9 cellular contexts compared by ENCODE assay signal in genomic region chr22:24134090-24134846, GRCh38. TPM values are rescaled to one million over a fixed set of nuclear protein-coding genes. Genes with fewer than 3 reads are reported as not detected.
DNase-seq lines count a peak whose midpoint lies in the region; ATAC-seq and TF ChIP-seq lines count a peak whose summit lies in the region.
"Had no signal": no experiment of that assay in that cellular context is flagged by ENCODE, and none has a peak within 500 bp of the region (broad histone marks: within the 10 kb centered on the region; RNA-seq: fewer than 3 reads in every experiment).

No MANE protein-coding gene starts in this region.

- TF ChIP-seq CTCF in lower leg skin (IDR thresholded peaks at IDR 0.05) = no peak

- intact Hi-C loops in left ventricle myocardium superior (cut with micrococcal nuclease) (no loop called here), lower leg skin (cut with DNase I; ENCODE audit: low total_unique reads) (no loop called here)

- ATAC-seq in left ventricle myocardium superior (no peak), GM21515 (IDR thresholded peaks at IDR 0.05; ENCODE audit: unreplicated experiment) (no peak), HG03025 (IDR thresholded peaks at IDR 0.05; ENCODE audit: low FRiP score, unreplicated experiment) (no peak), HG03521 (IDR thresholded peaks at IDR 0.05; ENCODE audit: unreplicated experiment) (no peak)

- TF ChIP-seq POLR2A in lower leg skin (IDR thresholded peaks at IDR 0.05) = no peak

- no peak overlapping the region for H3K4me3 ChIP-seq in lower leg skin (ENCODE audit: low read depth, poor library complexity, severe bottlenecking)

- DNase-seq in Kasumi-1 (lab: John Stamatoyannopoulos, UW) = peak; percentile 91 to 93
- peak; percentile 79 for DNase-seq in activated T-cell treated with anti-CD3 and anti-CD28 coated beads for 4 hours
- DNase-seq in left ventricle myocardium superior = peak; percentile 66
- peak; percentile 44 to 77 (median 74) for DNase-seq in stimulated activated CD4-positive, alpha-beta T cell treated with anti-CD3 and anti-CD28 coated beads, TNF-alpha, amount 100 ng/mL, for 4 hours (ENCODE audit: low read depth in 3 of 3)
- no peak for DNase-seq in lower leg skin (ENCODE audit: low spot score in 2 of 2)
- DNase-seq: GF-D8 had no signal

- 73 to 78% methylated on average over 20 to 22 of the region's 22 CpGs for WGBS in lower leg skin, 2 donors

RNA-seq across cellular contexts. Expression of gene SUSD2, which starts 47.0 kb away (rescaled TPM):
- total RNA-seq in left ventricle myocardium superior = 3.3 TPM
- total RNA-seq in lower leg skin = 10 to 100 TPM; 18.3 to 74.3 (median 27.0) TPM

Comparison
In these comparisons a context has a peak if more than half of its experiments do, and no peak if none do; other contexts are left out.
1. DNase-seq: peak in Kasumi-1 (2 of 2), activated T-cell treated with anti-CD3 and anti-CD28 coated beads for 4 hours (single experiment), left ventricle myocardium superior (single experiment) and stimulated activated CD4-positive, alpha-beta T cell treated with anti-CD3 and anti-CD28 coated beads, TNF-alpha, amount 100 ng/mL, for 4 hours (3 of 3); none in lower leg skin (0 of 2).